Comparison of ENCODE assay signal across 1 cellular context in the genomic region with DNA sequence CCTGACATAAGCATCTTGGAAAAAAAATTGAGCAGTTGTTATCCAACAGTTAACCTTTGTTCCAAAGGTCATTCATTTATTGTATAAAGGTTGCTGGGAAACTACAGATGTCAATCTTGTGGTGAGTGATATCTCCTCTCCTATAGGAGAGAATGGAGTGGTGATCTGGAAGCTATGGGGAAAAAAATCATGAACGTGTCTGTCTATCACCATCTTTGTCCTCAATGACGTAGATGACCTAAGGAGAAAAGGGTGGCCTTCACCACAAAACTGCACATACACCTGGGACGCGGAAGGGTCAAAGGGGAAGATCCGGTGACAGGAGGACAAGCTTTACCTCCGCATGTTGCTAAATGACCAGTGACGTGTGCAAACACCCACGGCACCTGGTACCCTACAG.
TF ChIP-seq lines count a peak whose summit lies in the region.

No MANE protein-coding gene starts in this region.

TF ChIP-seq in IMR-90, 13 proteins besides CTCF, POLR2A, EP300 and RAD21:
- TF ChIP-seq, protein P1, sequence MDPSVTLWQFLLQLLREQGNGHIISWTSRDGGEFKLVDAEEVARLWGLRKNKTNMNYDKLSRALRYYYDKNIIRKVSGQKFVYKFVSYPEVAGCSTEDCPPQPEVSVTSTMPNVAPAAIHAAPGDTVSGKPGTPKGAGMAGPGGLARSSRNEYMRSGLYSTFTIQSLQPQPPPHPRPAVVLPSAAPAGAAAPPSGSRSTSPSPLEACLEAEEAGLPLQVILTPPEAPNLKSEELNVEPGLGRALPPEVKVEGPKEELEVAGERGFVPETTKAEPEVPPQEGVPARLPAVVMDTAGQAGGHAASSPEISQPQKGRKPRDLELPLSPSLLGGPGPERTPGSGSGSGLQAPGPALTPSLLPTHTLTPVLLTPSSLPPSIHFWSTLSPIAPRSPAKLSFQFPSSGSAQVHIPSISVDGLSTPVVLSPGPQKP (IDR thresholded peaks at IDR 0.05; ENCODE audit: borderline replicate concordance, low read depth, low read length) = no peak
- TF ChIP-seq, protein P2, sequence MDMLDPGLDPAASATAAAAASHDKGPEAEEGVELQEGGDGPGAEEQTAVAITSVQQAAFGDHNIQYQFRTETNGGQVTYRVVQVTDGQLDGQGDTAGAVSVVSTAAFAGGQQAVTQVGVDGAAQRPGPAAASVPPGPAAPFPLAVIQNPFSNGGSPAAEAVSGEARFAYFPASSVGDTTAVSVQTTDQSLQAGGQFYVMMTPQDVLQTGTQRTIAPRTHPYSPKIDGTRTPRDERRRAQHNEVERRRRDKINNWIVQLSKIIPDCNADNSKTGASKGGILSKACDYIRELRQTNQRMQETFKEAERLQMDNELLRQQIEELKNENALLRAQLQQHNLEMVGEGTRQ (IDR thresholded peaks at IDR 0.05; ENCODE audit: low read depth, low read length) = no peak
- no peak for TF ChIP-seq MAFK (IDR thresholded peaks at IDR 0.05; ENCODE audit: low read depth, low read length)
- no peak for TF ChIP-seq SMC3 (IDR thresholded peaks at IDR 0.05; ENCODE audit: low read depth, low read length)
- no peak for TF ChIP-seq CHD1 (IDR thresholded peaks at IDR 0.05; ENCODE audit: low read depth, low read length)
